1 cellular context compared by ENCODE assay signal in the genomic region with DNA sequence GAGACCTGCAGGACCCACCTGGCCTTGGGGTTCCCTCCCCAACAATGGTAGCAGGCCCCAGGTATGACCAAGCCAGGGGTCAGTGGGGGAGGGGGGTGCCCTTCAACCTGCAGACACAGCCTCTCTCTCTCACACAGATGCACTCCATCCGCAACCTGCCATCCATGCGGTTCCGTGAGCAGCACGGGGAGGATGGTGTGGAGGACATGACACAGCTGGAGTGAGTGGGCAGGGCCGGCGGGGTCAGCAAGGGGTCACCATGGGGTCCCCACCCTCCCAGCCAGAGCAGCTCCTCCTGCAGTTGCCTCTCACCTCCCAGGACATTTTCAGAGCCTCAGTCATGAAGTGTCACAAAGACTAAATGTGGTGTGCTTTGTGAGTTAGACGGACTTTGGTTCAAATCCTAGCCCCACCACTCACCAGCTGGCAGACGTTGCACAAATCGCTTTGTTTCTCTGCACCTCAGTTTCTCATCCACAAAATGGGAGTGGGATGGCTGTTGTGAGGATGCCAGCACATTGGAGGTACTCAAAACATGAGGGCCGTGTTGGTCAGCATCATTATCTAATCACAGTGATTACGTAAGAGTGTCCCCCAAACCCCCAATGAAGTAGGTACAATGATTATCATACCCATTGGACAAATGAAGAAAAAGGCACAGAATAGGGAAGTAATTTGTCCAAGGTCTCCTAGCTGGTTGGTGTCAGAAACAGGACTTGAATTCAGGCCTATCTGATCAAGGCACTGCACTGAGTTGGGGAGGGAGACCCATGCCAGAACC.
TF ChIP-seq lines count a peak whose summit lies in the region.

No MANE protein-coding gene starts in this region.

TF ChIP-seq in H1, 55 proteins besides CTCF, POLR2A, EP300 and RAD21:
- TF ChIP-seq GABPA (IDR thresholded peaks at IDR 0.05; ENCODE audit: borderline replicate concordance, insufficient read depth, low read length) (no peak), FOSL1 (IDR thresholded peaks at IDR 0.05; ENCODE audit: insufficient read depth, low read depth, low read length) (no peak), ASH2L (IDR thresholded peaks at IDR 0.05; ENCODE audit: low read length) (no peak), POLR2AphosphoS5 (IDR thresholded peaks at IDR 0.05; ENCODE audit: low read depth, low read length) (no peak), PHF8 (conservative IDR thresholded peaks at IDR 0.05; ENCODE audit: low read depth, low read length) (no peak), HDAC2 (IDR thresholded peaks at IDR 0.05; ENCODE audit: borderline replicate concordance in 1 of 2, low read depth in 2 of 2, low read length in 2 of 2) (no peak), CBX8 (IDR thresholded peaks at IDR 0.05; ENCODE audit: borderline replicate concordance, low read depth, low read length) (no peak), POU5F1 (IDR thresholded peaks at IDR 0.05; ENCODE audit: low read depth, low read length) (no peak), BCL11A (IDR thresholded peaks at IDR 0.05; ENCODE audit: low read depth in 2 of 2, low read length in 2 of 2) (no peak), CHD1 (IDR thresholded peaks at IDR 0.05; ENCODE audit: low read depth, low read length) (no peak), TCF12 (IDR thresholded peaks at IDR 0.05; ENCODE audit: low read depth, low read length) (no peak), SIRT6 (IDR thresholded peaks at IDR 0.05; ENCODE audit: low read length) (no peak), SAP30 (IDR thresholded peaks at IDR 0.05; ENCODE audit: insufficient read depth, insufficient replicate concordance, low read length) (no peak), NANOG (IDR thresholded peaks at IDR 0.05; ENCODE audit: insufficient read depth, low read depth, low read length, poor library complexity, severe bottlenecking) (no peak), NRF1 (IDR thresholded peaks at IDR 0.05; ENCODE audit: low read depth, low read length) (no peak)
- TF ChIP-seq, protein P1, sequence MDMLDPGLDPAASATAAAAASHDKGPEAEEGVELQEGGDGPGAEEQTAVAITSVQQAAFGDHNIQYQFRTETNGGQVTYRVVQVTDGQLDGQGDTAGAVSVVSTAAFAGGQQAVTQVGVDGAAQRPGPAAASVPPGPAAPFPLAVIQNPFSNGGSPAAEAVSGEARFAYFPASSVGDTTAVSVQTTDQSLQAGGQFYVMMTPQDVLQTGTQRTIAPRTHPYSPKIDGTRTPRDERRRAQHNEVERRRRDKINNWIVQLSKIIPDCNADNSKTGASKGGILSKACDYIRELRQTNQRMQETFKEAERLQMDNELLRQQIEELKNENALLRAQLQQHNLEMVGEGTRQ (IDR thresholded peaks at IDR 0.05; ENCODE audit: low read length): no peak
- TF ChIP-seq, protein P2, sequence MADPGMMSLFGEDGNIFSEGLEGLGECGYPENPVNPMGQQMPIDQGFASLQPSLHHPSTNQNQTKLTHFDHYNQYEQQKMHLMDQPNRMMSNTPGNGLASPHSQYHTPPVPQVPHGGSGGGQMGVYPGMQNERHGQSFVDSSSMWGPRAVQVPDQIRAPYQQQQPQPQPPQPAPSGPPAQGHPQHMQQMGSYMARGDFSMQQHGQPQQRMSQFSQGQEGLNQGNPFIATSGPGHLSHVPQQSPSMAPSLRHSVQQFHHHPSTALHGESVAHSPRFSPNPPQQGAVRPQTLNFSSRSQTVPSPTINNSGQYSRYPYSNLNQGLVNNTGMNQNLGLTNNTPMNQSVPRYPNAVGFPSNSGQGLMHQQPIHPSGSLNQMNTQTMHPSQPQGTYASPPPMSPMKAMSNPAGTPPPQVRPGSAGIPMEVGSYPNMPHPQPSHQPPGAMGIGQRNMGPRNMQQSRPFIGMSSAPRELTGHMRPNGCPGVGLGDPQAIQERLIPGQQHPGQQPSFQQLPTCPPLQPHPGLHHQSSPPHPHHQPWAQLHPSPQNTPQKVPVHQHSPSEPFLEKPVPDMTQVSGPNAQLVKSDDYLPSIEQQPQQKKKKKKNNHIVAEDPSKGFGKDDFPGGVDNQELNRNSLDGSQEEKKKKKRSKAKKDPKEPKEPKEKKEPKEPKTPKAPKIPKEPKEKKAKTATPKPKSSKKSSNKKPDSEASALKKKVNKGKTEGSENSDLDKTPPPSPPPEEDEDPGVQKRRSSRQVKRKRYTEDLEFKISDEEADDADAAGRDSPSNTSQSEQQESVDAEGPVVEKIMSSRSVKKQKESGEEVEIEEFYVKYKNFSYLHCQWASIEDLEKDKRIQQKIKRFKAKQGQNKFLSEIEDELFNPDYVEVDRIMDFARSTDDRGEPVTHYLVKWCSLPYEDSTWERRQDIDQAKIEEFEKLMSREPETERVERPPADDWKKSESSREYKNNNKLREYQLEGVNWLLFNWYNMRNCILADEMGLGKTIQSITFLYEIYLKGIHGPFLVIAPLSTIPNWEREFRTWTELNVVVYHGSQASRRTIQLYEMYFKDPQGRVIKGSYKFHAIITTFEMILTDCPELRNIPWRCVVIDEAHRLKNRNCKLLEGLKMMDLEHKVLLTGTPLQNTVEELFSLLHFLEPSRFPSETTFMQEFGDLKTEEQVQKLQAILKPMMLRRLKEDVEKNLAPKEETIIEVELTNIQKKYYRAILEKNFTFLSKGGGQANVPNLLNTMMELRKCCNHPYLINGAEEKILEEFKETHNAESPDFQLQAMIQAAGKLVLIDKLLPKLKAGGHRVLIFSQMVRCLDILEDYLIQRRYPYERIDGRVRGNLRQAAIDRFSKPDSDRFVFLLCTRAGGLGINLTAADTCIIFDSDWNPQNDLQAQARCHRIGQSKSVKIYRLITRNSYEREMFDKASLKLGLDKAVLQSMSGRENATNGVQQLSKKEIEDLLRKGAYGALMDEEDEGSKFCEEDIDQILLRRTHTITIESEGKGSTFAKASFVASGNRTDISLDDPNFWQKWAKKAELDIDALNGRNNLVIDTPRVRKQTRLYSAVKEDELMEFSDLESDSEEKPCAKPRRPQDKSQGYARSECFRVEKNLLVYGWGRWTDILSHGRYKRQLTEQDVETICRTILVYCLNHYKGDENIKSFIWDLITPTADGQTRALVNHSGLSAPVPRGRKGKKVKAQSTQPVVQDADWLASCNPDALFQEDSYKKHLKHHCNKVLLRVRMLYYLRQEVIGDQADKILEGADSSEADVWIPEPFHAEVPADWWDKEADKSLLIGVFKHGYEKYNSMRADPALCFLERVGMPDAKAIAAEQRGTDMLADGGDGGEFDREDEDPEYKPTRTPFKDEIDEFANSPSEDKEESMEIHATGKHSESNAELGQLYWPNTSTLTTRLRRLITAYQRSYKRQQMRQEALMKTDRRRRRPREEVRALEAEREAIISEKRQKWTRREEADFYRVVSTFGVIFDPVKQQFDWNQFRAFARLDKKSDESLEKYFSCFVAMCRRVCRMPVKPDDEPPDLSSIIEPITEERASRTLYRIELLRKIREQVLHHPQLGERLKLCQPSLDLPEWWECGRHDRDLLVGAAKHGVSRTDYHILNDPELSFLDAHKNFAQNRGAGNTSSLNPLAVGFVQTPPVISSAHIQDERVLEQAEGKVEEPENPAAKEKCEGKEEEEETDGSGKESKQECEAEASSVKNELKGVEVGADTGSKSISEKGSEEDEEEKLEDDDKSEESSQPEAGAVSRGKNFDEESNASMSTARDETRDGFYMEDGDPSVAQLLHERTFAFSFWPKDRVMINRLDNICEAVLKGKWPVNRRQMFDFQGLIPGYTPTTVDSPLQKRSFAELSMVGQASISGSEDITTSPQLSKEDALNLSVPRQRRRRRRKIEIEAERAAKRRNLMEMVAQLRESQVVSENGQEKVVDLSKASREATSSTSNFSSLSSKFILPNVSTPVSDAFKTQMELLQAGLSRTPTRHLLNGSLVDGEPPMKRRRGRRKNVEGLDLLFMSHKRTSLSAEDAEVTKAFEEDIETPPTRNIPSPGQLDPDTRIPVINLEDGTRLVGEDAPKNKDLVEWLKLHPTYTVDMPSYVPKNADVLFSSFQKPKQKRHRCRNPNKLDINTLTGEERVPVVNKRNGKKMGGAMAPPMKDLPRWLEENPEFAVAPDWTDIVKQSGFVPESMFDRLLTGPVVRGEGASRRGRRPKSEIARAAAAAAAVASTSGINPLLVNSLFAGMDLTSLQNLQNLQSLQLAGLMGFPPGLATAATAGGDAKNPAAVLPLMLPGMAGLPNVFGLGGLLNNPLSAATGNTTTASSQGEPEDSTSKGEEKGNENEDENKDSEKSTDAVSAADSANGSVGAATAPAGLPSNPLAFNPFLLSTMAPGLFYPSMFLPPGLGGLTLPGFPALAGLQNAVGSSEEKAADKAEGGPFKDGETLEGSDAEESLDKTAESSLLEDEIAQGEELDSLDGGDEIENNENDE (IDR thresholded peaks at IDR 0.05; ENCODE audit: insufficient replicate concordance, low read length): no peak
- TF ChIP-seq, protein P3, sequence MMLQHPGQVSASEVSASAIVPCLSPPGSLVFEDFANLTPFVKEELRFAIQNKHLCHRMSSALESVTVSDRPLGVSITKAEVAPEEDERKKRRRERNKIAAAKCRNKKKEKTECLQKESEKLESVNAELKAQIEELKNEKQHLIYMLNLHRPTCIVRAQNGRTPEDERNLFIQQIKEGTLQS (IDR thresholded peaks at IDR 0.05; ENCODE audit: insufficient read depth, low read depth, low read length): no peak
